ENCODE assay signal across 16 cellular contexts in genomic region chr17:50926523-50926922, GRCh38.
"Had no signal": no experiment of that assay in that cellular context is flagged by ENCODE, and none has a peak within 500 bp of the region (broad histone marks: within the 10 kb centered on the region; RNA-seq: fewer than 3 reads in every experiment).

No MANE protein-coding gene starts in this region.

- H3K9me3 ChIP-seq: adrenal gland, left ventricle myocardium inferior, tibial nerve, vagina had no signal

- DNase-seq: activated B cell treated with CpG ODN at 0.5 μM for 24 hours; activated CD4-positive, alpha-beta T cell treated with anti-CD3 and anti-CD28 coated beads, Interleukin-2, amount 50 U/mL, for 1 hour; activated naive CD4-positive, alpha-beta T cell; adrenal gland; left ventricle myocardium inferior; nucleus accumbens; stimulated activated CD4-positive, alpha-beta T cell treated with anti-CD3 and anti-CD28 coated beads, Interleukin-2, amount 100 ng/mL, for 48 hours; stimulated activated naive B cell treated with anti-CD40 and anti-IgM and Interleukin-4, amounts not matched to agents 10 μg/mL and 1 μg/mL and 100 μg/mL, for 72 hours; substantia nigra; SW 1271 had no signal

- H3K27ac Mint-ChIP-seq: activated B cell treated with CpG ODN at 0.5 μM for 24 hours; memory B cell; stimulated activated naive B cell treated with anti-CD40 and anti-IgM and Interleukin-4, amounts not matched to agents 10 μg/mL and 1 μg/mL and 100 μg/mL, for 72 hours; T-helper 2 cell treated with Interferon-gamma antibody and Interleukin-4, amounts not matched to agents 5 μg/mL and 100 μg/mL, for 36 hours had no signal

- ATAC-seq: esophagus mucosa; stimulated activated naive B cell treated with anti-CD40 and anti-IgM and Interleukin-4, amounts not matched to agents 10 μg/mL and 1 μg/mL and 100 μg/mL, for 72 hours had no signal

- H3K9me3 Mint-ChIP-seq: activated B cell treated with CpG ODN at 0.5 μM for 24 hours; memory B cell; natural killer cell treated with Interleukin-12 subunit alpha and Interleukin-12 subunit beta and Interleukin-15 and Interleukin-18, amount 100 ng/mL, for 72 hours; stimulated activated naive B cell treated with anti-CD40 and anti-IgM and Interleukin-4, amounts not matched to agents 10 μg/mL and 1 μg/mL and 100 μg/mL, for 72 hours; T-helper 2 cell treated with Interferon-gamma antibody and Interleukin-4, amounts not matched to agents 5 μg/mL and 100 μg/mL, for 36 hours had no signal

- H3K36me3 Mint-ChIP-seq: memory B cell; natural killer cell treated with Interleukin-12 subunit alpha and Interleukin-12 subunit beta and Interleukin-15 and Interleukin-18, amount 100 ng/mL, for 72 hours; stimulated activated naive B cell treated with anti-CD40 and anti-IgM and Interleukin-4, amounts not matched to agents 10 μg/mL and 1 μg/mL and 100 μg/mL, for 72 hours had no signal

- H3K4me3 Mint-ChIP-seq: activated B cell treated with CpG ODN at 0.5 μM for 24 hours; memory B cell; natural killer cell treated with Interleukin-12 subunit alpha and Interleukin-12 subunit beta and Interleukin-15 and Interleukin-18, amount 100 ng/mL, for 72 hours; stimulated activated naive B cell treated with anti-CD40 and anti-IgM and Interleukin-4, amounts not matched to agents 10 μg/mL and 1 μg/mL and 100 μg/mL, for 72 hours; T-helper 2 cell treated with Interferon-gamma antibody and Interleukin-4, amounts not matched to agents 5 μg/mL and 100 μg/mL, for 36 hours had no signal
